1 cellular context compared by ENCODE assay signal in the genomic region with DNA sequence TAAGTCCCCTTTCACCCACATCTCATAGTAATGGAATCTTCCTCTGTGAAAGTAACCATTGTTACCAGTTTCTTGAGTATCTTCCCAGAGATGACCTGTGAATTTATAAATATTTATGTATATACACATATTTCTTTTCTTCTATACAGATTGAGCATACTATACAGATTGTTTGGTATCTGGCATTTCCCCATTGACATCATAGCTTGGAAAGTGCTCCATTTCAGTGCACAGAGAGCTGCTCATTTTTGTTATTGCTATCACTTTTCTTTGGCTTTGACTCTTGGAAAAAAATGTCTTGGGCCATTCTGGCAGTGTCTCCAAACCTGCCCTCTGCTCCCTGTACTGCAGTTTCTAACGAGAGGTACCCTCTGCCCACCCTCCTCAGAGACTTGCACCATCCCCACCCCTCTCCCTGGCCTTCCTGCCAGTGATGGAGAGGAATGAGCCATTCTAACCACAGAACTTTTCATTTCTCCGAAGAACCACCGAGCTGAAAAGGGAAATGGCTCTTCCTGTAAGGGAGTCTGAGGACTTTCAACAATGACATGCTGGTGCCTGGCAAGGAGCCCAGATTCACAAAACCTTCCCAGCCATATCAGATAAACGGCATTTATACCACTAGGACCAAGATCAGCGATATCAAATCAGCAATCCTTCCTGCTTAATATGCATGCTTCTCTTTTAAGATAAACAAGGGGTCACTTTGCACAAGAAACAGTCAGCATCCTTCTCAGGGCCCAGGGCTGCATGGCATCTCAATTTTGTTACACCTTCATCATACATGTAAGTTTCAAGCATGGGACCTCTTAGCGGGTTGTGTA.
TF ChIP-seq lines count a peak whose summit lies in the region.

No MANE protein-coding gene starts in this region.

TF ChIP-seq in SK-N-SH, 30 proteins besides CTCF, POLR2A, EP300 and RAD21 (continued from another document):
- TF ChIP-seq USF1 (IDR thresholded peaks at IDR 0.05; ENCODE audit: borderline replicate concordance, low read depth) (no peak), REST (IDR thresholded peaks at IDR 0.05; ENCODE audit: low read depth, low read length) (no peak; the same call in 1 of the 2 replicates), RFX5 (IDR thresholded peaks at IDR 0.05; ENCODE audit: low read length) (no peak), GABPA (IDR thresholded peaks at IDR 0.05; ENCODE audit: low read depth) (no peak), TCF12 (IDR thresholded peaks at IDR 0.05) (peak; percentile 89), NFIC (IDR thresholded peaks at IDR 0.05; ENCODE audit: borderline replicate concordance) (peak; percentile 96), MEF2A (IDR thresholded peaks at IDR 0.05; ENCODE audit: borderline replicate concordance, low read depth) (no peak)
TF ChIP-seq in SK-N-SH: peak in this region for 11.
